ENCODE assay signal across 19 cellular contexts in the genomic region with DNA sequence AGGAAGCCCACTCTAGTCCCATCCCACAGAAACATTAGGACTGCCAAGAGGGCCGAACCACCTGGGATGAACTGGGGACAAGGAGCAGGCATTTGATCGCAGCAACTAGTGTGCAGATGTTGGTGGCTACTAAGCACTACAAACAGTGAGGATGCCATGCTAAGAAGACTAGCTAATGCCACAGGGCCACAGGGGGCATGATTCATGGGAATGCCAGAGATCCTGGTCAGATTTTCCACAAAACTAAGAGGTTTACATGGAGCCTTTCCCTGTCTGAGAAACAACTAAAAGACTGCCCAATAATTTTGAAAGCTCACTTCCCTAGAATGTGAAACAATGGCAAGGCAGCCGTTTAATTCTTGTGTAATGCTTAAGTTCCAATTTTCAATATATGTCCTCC.
DNase-seq lines count a peak whose midpoint lies in the region; ATAC-seq and TF ChIP-seq lines count a peak whose summit lies in the region.
"Had no signal": no experiment of that assay in that cellular context is flagged by ENCODE, and none has a peak within 500 bp of the region (broad histone marks: within the 10 kb centered on the region; RNA-seq: fewer than 3 reads in every experiment).

No MANE protein-coding gene starts in this region.

- H3K4me3 ChIP-seq in fibroblast of the aortic adventitia (ENCODE audit: low read depth, low read length) (no peak overlapping the region), neural progenitor cell (no peak overlapping the region)

- H3K4me1 Mint-ChIP-seq in neural progenitor cell: no peaks in the 10 kb centered on the region
- H3K4me1 Mint-ChIP-seq: B cell, CD14-positive monocyte had no signal

- no peaks in the 10 kb centered on the region for H3K36me3 Mint-ChIP-seq in neural progenitor cell
- H3K36me3 Mint-ChIP-seq: CD14-positive monocyte had no signal

- H3K27me3 ChIP-seq in neural progenitor cell: no peaks in the 10 kb centered on the region

- H3K9me3 ChIP-seq in neural progenitor cell (ENCODE audit: low read depth): no peaks in the 10 kb centered on the region

- no peak overlapping the region for H3K9ac ChIP-seq in neural progenitor cell

- no peaks in the 10 kb centered on the region for H3K36me3 ChIP-seq in neural progenitor cell

- H3K4me3 Mint-ChIP-seq in neural progenitor cell: no peak overlapping the region
- H3K4me3 Mint-ChIP-seq: B cell, CD14-positive monocyte had no signal

- no peaks in the 10 kb centered on the region for H4K20me1 ChIP-seq in neural progenitor cell (ENCODE audit: low read depth)

- DNase-seq in EL (peak; percentile 4), LHCN-M2 (ENCODE audit: low read depth) (peak; percentile 55), fibroblast of the aortic adventitia (ENCODE audit: low read depth) (peak; percentile 0), neural progenitor cell (ENCODE audit: low spot score) (no peak), NCI-H2081 treated with DMSO at 0.1 percent for 48 hours (lab: John Stamatoyannopoulos, UW) (no peak), Ammon's horn (ENCODE audit: low spot score) (no peak), HuH-7 (ENCODE audit: low spot score) (no peak)
- DNase-seq: GF-D8, H7, KG1, NCI-H1694, NCI-H2081, NCI-H510A treated with DMSO at 0.1 percent for 48 hours, NCI-H748 treated with DMSO at 0.1 percent for 48 hours, SIG-M5 had no signal

- TF ChIP-seq CTCF in fibroblast of the aortic adventitia (IDR thresholded peaks at IDR 0.05; ENCODE audit: insufficient read depth, low read length): no peak
- TF ChIP-seq CTCF in neural progenitor cell (IDR thresholded peaks at IDR 0.05): no peak

- no peak overlapping the region for H3K27ac Mint-ChIP-seq in neural progenitor cell
- H3K27ac Mint-ChIP-seq: B cell, CD14-positive monocyte had no signal

- ATAC-seq in GM21825 (IDR thresholded peaks at IDR 0.05; ENCODE audit: unreplicated experiment): no peak
- ATAC-seq: SK-N-SH treated with all-trans-retinoic acid at 6 μM for 48 hours had no signal

- no peaks in the 10 kb centered on the region for H3F3A ChIP-seq in neural progenitor cell (ENCODE audit: low read depth)

- no peak overlapping the region for H3K27ac ChIP-seq in neural progenitor cell

- no peaks in the 10 kb centered on the region for H3K9me3 Mint-ChIP-seq in neural progenitor cell

- H3K79me2 ChIP-seq in neural progenitor cell (ENCODE audit: low read depth): no peaks in the 10 kb centered on the region

- peak overlapping the region; percentile 9 for H2AFZ ChIP-seq in neural progenitor cell (replicated peaks)

- no peaks in the 10 kb centered on the region for H3K4me1 ChIP-seq in neural progenitor cell

- no peak overlapping the region for H3K4me2 ChIP-seq in neural progenitor cell

- no peaks in the 10 kb centered on the region for H3K27me3 Mint-ChIP-seq in neural progenitor cell (ENCODE audit: insufficient read depth, low read depth)
- H3K27me3 Mint-ChIP-seq: B cell had no signal

Comparison
In these comparisons a context has a peak if more than half of its experiments do, and no peak if none do; other contexts are left out.
1. DNase-seq: peak in EL (single experiment), LHCN-M2 (single experiment) and fibroblast of the aortic adventitia (single experiment); none in neural progenitor cell (single experiment), NCI-H2081 treated with DMSO at 0.1 percent for 48 hours (single experiment), Ammon's horn (single experiment) and HuH-7 (single experiment).